In genomic region chr17:76881966-76882365, GRCh38 we compare ENCODE assay signal across 7 cellular contexts.
"Had no signal": no experiment of that assay in that cellular context is flagged by ENCODE, and none has a peak within 500 bp of the region (broad histone marks: within the 10 kb centered on the region; RNA-seq: fewer than 3 reads in every experiment).

No MANE protein-coding gene starts in this region.

- H3K27ac Mint-ChIP-seq: GM23338, H9, IgD-negative memory B cell had no signal

- H3K4me3 Mint-ChIP-seq: GM23338, H9, IgD-negative memory B cell had no signal

- H3K27ac ChIP-seq: HL-60 had no signal

- H3K36me3 Mint-ChIP-seq: IgD-negative memory B cell had no signal

- ATAC-seq: GM23338, HepG2 had no signal

- H3K4me1 Mint-ChIP-seq: IgD-negative memory B cell had no signal

- H3K9me3 Mint-ChIP-seq: GM23338, H9, IgD-negative memory B cell had no signal

- H2AFZ ChIP-seq: GM23338 had no signal

- H3K4me2 ChIP-seq: GM23338 had no signal

- H3K4me3 ChIP-seq: GM23338 had no signal

- DNase-seq: H9, HCEC 1CT, KBM-7 had no signal
